ENCODE assay signal across 8 cellular contexts in the genomic region with DNA sequence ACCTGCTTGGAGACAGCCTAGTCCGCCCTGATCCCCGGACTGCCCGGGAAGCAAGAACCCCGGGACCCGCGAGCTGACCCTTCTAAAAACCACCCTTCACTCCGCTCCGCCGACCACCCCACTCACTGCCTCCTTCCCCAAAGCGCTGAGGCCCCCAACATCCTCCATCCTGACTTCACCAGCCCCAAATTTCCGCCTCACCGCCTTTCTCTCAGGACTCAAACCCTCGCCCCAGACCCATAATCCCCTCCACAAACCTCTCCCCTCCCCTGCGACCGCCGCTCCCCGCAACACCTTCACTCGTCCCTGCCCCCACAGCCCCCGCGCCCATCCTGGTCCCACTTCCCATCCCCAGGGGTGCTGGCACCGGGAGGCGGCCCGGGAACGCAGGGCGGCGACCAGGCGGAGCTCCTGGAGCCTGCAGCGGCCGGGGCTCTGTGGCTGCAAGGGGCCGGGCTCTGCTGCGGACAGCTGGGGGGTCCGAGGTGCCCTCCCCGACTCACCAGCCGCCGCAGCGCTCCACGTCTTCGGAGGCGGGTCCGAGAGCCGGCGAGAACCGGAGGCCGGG. TPM values are rescaled to one million over a fixed set of nuclear protein-coding genes. Genes with fewer than 3 reads are reported as not detected.
DNase-seq lines count a peak whose midpoint lies in the region; ATAC-seq and TF ChIP-seq lines count a peak whose summit lies in the region.

No MANE protein-coding gene starts in this region.

- no peaks in the 10 kb centered on the region for H3K36me3 Mint-ChIP-seq in activated naive CD4-positive, alpha-beta T cell treated with anti-CD3 and anti-CD28 coated beads for 36 hours (ENCODE audit: low read depth)
- H3K36me3 Mint-ChIP-seq in neural crest cell (ENCODE audit: low read depth) = no peaks in the 10 kb centered on the region

- H3K9me3 ChIP-seq in fibroblast of lung (ENCODE audit: control insufficient read depth, insufficient read depth, low read depth, low read length) = no peaks in the 10 kb centered on the region

- no peaks in the 10 kb centered on the region for H4K20me1 ChIP-seq in fibroblast of lung (ENCODE audit: control insufficient read depth, extremely low read depth, insufficient read depth, low read length)

- peak overlapping the region; percentile 73 for H3K9ac ChIP-seq in fibroblast of lung (ENCODE audit: insufficient read depth, low read length)

- H3K4me1 ChIP-seq in fibroblast of lung (ENCODE audit: control insufficient read depth, extremely low read depth, insufficient read depth, low read length) = peaks cover 4% of the 10 kb centered on the region

- H3K4me3 ChIP-seq in fibroblast of lung (replicated peaks in 1 of 4; ENCODE audit: control extremely low read depth in 1 of 4, insufficient read depth in 1 of 4, low read depth in 3 of 4, low read length in 4 of 4) = peak overlapping the region; percentile 79 to 90 (median 86)

- H3K4me2 ChIP-seq in fibroblast of lung (ENCODE audit: extremely low read depth, insufficient read depth, low read length) = peak overlapping the region; percentile 78

- peaks cover 20% of the 10 kb centered on the region for H3K79me2 ChIP-seq in fibroblast of lung (ENCODE audit: control insufficient read depth, insufficient read depth, low read length)

- ATAC-seq in SK-N-SH treated with all-trans-retinoic acid at 6 μM for 48 hours = peak; percentile 2; the same call in 2 of the 3 replicates

- H3K27me3 Mint-ChIP-seq in activated naive CD4-positive, alpha-beta T cell treated with anti-CD3 and anti-CD28 coated beads for 36 hours (ENCODE audit: low read depth) = no peaks in the 10 kb centered on the region
- H3K27me3 Mint-ChIP-seq in neural crest cell (ENCODE audit: low read depth) = no peaks in the 10 kb centered on the region

- peak overlapping the region; percentile 85 for H3K4me3 Mint-ChIP-seq in activated naive CD4-positive, alpha-beta T cell treated with anti-CD3 and anti-CD28 coated beads for 36 hours
- peak overlapping the region; percentile 99 for H3K4me3 Mint-ChIP-seq in neural crest cell

- peaks cover 7% of the 10 kb centered on the region for H3K4me1 Mint-ChIP-seq in activated naive CD4-positive, alpha-beta T cell treated with anti-CD3 and anti-CD28 coated beads for 36 hours (ENCODE audit: low read depth)
- H3K4me1 Mint-ChIP-seq in neural crest cell = peaks cover 34% of the 10 kb centered on the region

- H3K27me3 ChIP-seq in fibroblast of lung (ENCODE audit: control insufficient read depth, insufficient read depth, low read length) = no peaks in the 10 kb centered on the region

- no peaks in the 10 kb centered on the region for H3K9me3 Mint-ChIP-seq in activated naive CD4-positive, alpha-beta T cell treated with anti-CD3 and anti-CD28 coated beads for 36 hours
- no peaks in the 10 kb centered on the region for H3K9me3 Mint-ChIP-seq in neural crest cell

- intact Hi-C loops in activated naive CD4-positive, alpha-beta T cell treated with anti-CD3 and anti-CD28 coated beads for 36 hours (cut with micrococcal nuclease) = loop anchor here (2.0 to 10.0 kb wide), 5 partner anchors 37 to 1017 kb away; a partner anchor contains a TSS

- H3K27ac ChIP-seq in fibroblast of lung (ENCODE audit: insufficient read depth, low read length) = peak overlapping the region; percentile 71

- no peak overlapping the region for H3K27ac Mint-ChIP-seq in activated naive CD4-positive, alpha-beta T cell treated with anti-CD3 and anti-CD28 coated beads for 36 hours
- H3K27ac Mint-ChIP-seq in neural crest cell (ENCODE audit: unreplicated experiment) = peak overlapping the region; percentile 78

- CTCF ChIA-PET in activated naive CD4-positive, alpha-beta T cell treated with anti-CD3 and anti-CD28 coated beads for 36 hours (lab: Charles Lee) = interaction anchor here (0.6 kb wide), 1 partner anchor 180 kb away, joined by 3 read pairs; no protein-coding TSS in a partner anchor

- no peaks in the 10 kb centered on the region for H3K36me3 ChIP-seq in fibroblast of lung (ENCODE audit: control insufficient read depth, insufficient read depth, low read length)

- TF ChIP-seq CTCF in fibroblast of lung (conservative IDR thresholded peaks at IDR 0.05 in 1 of 2, IDR thresholded peaks at IDR 0.05 in 1 of 2; ENCODE audit: low read depth in 1 of 2, low read length in 2 of 2) = no peak
- no peak for TF ChIP-seq CTCF in neural crest cell (conservative IDR thresholded peaks at IDR 0.05)

- H2AFZ ChIP-seq in fibroblast of lung (ENCODE audit: low read length) = peak overlapping the region; percentile 1

- peak; percentile 25 for DNase-seq in activated naive CD4-positive, alpha-beta T cell treated with anti-CD3 and anti-CD28 coated beads for 36 hours
- no peak for DNase-seq in activated naive CD4-positive, alpha-beta T cell treated with Interleukin-2 at 50 U/mL for 16 hours
- DNase-seq in fibroblast of lung (ENCODE audit: low read depth in 2 of 2) (no peak), neural crest cell (ENCODE audit: low read depth, low spot score) (peak; percentile 14), NCI-H1930 (lab: John Stamatoyannopoulos, UW) (no peak), MV-4-11 (lab: John Stamatoyannopoulos, UW) (no peak), GDM1 (lab: John Stamatoyannopoulos, UW) (no peak)

TF ChIP-seq in SK-N-SH treated with all-trans-retinoic acid at 6 μM for 48 hours, 23 proteins besides CTCF, POLR2A, EP300 and RAD21:
- TF ChIP-seq ZFP30 (CRISPR knock-in tag; IDR thresholded peaks at IDR 0.05) = no peak
- TF ChIP-seq, protein P1, sequence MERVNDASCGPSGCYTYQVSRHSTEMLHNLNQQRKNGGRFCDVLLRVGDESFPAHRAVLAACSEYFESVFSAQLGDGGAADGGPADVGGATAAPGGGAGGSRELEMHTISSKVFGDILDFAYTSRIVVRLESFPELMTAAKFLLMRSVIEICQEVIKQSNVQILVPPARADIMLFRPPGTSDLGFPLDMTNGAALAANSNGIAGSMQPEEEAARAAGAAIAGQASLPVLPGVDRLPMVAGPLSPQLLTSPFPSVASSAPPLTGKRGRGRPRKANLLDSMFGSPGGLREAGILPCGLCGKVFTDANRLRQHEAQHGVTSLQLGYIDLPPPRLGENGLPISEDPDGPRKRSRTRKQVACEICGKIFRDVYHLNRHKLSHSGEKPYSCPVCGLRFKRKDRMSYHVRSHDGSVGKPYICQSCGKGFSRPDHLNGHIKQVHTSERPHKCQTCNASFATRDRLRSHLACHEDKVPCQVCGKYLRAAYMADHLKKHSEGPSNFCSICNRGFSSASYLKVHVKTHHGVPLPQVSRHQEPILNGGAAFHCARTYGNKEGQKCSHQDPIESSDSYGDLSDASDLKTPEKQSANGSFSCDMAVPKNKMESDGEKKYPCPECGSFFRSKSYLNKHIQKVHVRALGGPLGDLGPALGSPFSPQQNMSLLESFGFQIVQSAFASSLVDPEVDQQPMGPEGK (CRISPR knock-in tag; IDR thresholded peaks at IDR 0.05; ENCODE audit: borderline replicate concordance) = peak; percentile 92

RNA-seq across cellular contexts. Expression of a gene that starts 0.3 kb away (rescaled TPM):
- total RNA-seq in activated naive CD4-positive, alpha-beta T cell treated with anti-CD3 and anti-CD28 coated beads for 36 hours = 1 to 10 TPM; 9.3 to 9.7 TPM
- total RNA-seq in fibroblast of lung (96.8 and 138 TPM in 2 replicates), neural crest cell (32.0 and 33.7 TPM in 2 replicates)
- polyA plus RNA-seq in fibroblast of lung = 74.8 and 103 TPM in 2 replicates
- polyA plus RNA-seq in fibroblast of lung (2012) = 60.9 and 74.2 TPM in 2 replicates
- polyA minus RNA-seq in fibroblast of lung (ENCODE audit: low replicate concordance) = 63.1 and 78.7 TPM in 2 replicates

Comparison
In these comparisons a context has a peak if more than half of its experiments do, and no peak if none do; other contexts are left out.
1. DNase-seq: peak in activated naive CD4-positive, alpha-beta T cell treated with anti-CD3 and anti-CD28 coated beads for 36 hours (single experiment) and neural crest cell (single experiment); none in activated naive CD4-positive, alpha-beta T cell treated with Interleukin-2 at 50 U/mL for 16 hours (single experiment), fibroblast of lung (0 of 2), NCI-H1930 (0 of 2), MV-4-11 (single experiment) and GDM1 (single experiment).